In genomic region chr12:597926-598568, GRCh38 we compare ENCODE assay signal across 13 cellular contexts.
A peak's percentile ranks its signal among the peaks of the same experiment; 100 is the strongest.
DNase-seq lines count a peak whose midpoint lies in the region; ATAC-seq, FAIRE-seq and TF ChIP-seq lines count a peak whose summit lies in the region.
"Had no signal": no experiment of that assay in that cellular context is flagged by ENCODE, and none has a peak within 500 bp of the region (broad histone marks: within the 10 kb centered on the region; RNA-seq: fewer than 3 reads in every experiment).

No MANE protein-coding gene starts in this region.

- H3K27ac ChIP-seq in prostate gland = no peak overlapping the region
- H3K27ac ChIP-seq: coronary artery had no signal

- H3K4me1 Mint-ChIP-seq in natural killer cell treated with Interleukin-12 subunit alpha and Interleukin-12 subunit beta and Interleukin-15 and Interleukin-18, amount 100 ng/mL, for 72 hours (ENCODE audit: low read depth in 2 of 2) = peaks cover 0 to 3% of the 10 kb centered on the region in 2 donors

- TF ChIP-seq CTCF in epithelial cell of esophagus (IDR thresholded peaks at IDR 0.05; ENCODE audit: insufficient read depth, low read depth, low read length, missing control alignments) (no peak), prostate gland (IDR thresholded peaks at IDR 0.05) (no peak)

- ATAC-seq in GM19035 (IDR thresholded peaks at IDR 0.05; ENCODE audit: unreplicated experiment) = no peak
- ATAC-seq in natural killer cell treated with Interleukin-12 subunit alpha and Interleukin-12 subunit beta and Interleukin-15 and Interleukin-18, amount 100 ng/mL, for 72 hours = no peak

- H3K27me3 Mint-ChIP-seq in natural killer cell treated with Interleukin-12 subunit alpha and Interleukin-12 subunit beta and Interleukin-15 and Interleukin-18, amount 100 ng/mL, for 72 hours = no peaks in the 10 kb centered on the region

- H3K4me3 ChIP-seq in epithelial cell of esophagus (ENCODE audit: low read length) (no peak overlapping the region), prostate gland (no peak overlapping the region)
- H3K4me3 ChIP-seq: coronary artery had no signal

- H3K27me3 ChIP-seq in prostate gland (replicated peaks; ENCODE audit: insufficient read depth) = no peaks in the 10 kb centered on the region

- intact Hi-C loops in prostate gland (cut with DNase I) = no loop called here

- no peaks in the 10 kb centered on the region for H3K4me1 ChIP-seq in prostate gland (replicated peaks)

- H3K36me3 Mint-ChIP-seq in natural killer cell treated with Interleukin-12 subunit alpha and Interleukin-12 subunit beta and Interleukin-15 and Interleukin-18, amount 100 ng/mL, for 72 hours = no peaks in the 10 kb centered on the region

- H3K9me3 Mint-ChIP-seq in natural killer cell treated with Interleukin-12 subunit alpha and Interleukin-12 subunit beta and Interleukin-15 and Interleukin-18, amount 100 ng/mL, for 72 hours = no peaks in the 10 kb centered on the region

- no peak for TF ChIP-seq POLR2A in GM12892 (IDR thresholded peaks at IDR 0.05; ENCODE audit: low read depth, low read length)
- TF ChIP-seq POLR2A in prostate gland (IDR thresholded peaks at IDR 0.05) = no peak

- 31% methylated on average over 13 of the region's 13 CpGs for WGBS in prostate gland

- H3K4me3 Mint-ChIP-seq in natural killer cell treated with Interleukin-12 subunit alpha and Interleukin-12 subunit beta and Interleukin-15 and Interleukin-18, amount 100 ng/mL, for 72 hours = no peak overlapping the region

- no peaks in the 10 kb centered on the region for H3K9me3 ChIP-seq in prostate gland

- FAIRE-seq in GM12892 (lab: Jason Lieb, UNC) = peak; percentile 33

- no peak for DNase-seq in GM12892 (ENCODE audit: insufficient read length)
- DNase-seq in NCI-H226 = peak; percentile 27
- peak; percentile 88 for DNase-seq in epithelial cell of esophagus (ENCODE audit: low read depth)
- DNase-seq in prostate gland (ENCODE audit: low spot score) = peak; percentile 64
- no peak for DNase-seq in natural killer cell treated with Interleukin-12 subunit alpha and Interleukin-12 subunit beta and Interleukin-15 and Interleukin-18, amount 100 ng/mL, for 72 hours (ENCODE audit: low spot score)
- DNase-seq in foreskin melanocyte = no peak
- DNase-seq: activated CD4-positive, alpha-beta T cell treated with anti-CD3 and anti-CD28 coated beads, Interleukin-2, amount 50 U/mL, for 4 hours; DMS53; NCI-H2029 treated with DMSO at 0.1 percent for 48 hours; SHP77 treated with DMSO at 0.1 percent for 48 hours; T1000 had no signal

- H3K27ac Mint-ChIP-seq in natural killer cell treated with Interleukin-12 subunit alpha and Interleukin-12 subunit beta and Interleukin-15 and Interleukin-18, amount 100 ng/mL, for 72 hours = peak overlapping the region in 1 of 2 donors; percentile 25

- H3K36me3 ChIP-seq in prostate gland = no peaks in the 10 kb centered on the region

Comparison
In these comparisons a context has a peak if more than half of its experiments do, and no peak if none do; other contexts are left out.
1. DNase-seq: peak in NCI-H226 (single experiment), epithelial cell of esophagus (single experiment) and prostate gland (single experiment); none in GM12892 (single experiment), natural killer cell treated with Interleukin-12 subunit alpha and Interleukin-12 subunit beta and Interleukin-15 and Interleukin-18, amount 100 ng/mL, for 72 hours (single experiment) and foreskin melanocyte (single experiment).